Comparison of ENCODE assay signal across 2 cellular contexts in genomic region chr2:26740346-26740745, GRCh38.
TF ChIP-seq lines count a peak whose summit lies in the region.

No MANE protein-coding gene starts in this region.

TF ChIP-seq in A549, 52 proteins besides CTCF, POLR2A, EP300 and RAD21:
- no peak for TF ChIP-seq NR3C1 (IDR thresholded peaks at IDR 0.05)
- TF ChIP-seq KDM5A (IDR thresholded peaks at IDR 0.05) = no peak
- no peak for TF ChIP-seq ELK1 (IDR thresholded peaks at IDR 0.05; ENCODE audit: low read depth, low read length)
- TF ChIP-seq CHD2 (IDR thresholded peaks at IDR 0.05; ENCODE audit: low read length, partially characterized antibody) = no peak

TF ChIP-seq in K562, 482 proteins besides CTCF, POLR2A, EP300 and RAD21:
- TF ChIP-seq FOXM1 (IDR thresholded peaks at IDR 0.05; ENCODE audit: low read depth) (no peak), FOXM1 (CRISPR knock-in tag; IDR thresholded peaks at IDR 0.05; ENCODE audit: low read depth) (no peak), HCFC1 (IDR thresholded peaks at IDR 0.05; ENCODE audit: low read depth, low read length) (no peak), ZNF699 (CRISPR knock-in tag; IDR thresholded peaks at IDR 0.05; ENCODE audit: insufficient replicate concordance) (no peak)
